In the genomic region with DNA sequence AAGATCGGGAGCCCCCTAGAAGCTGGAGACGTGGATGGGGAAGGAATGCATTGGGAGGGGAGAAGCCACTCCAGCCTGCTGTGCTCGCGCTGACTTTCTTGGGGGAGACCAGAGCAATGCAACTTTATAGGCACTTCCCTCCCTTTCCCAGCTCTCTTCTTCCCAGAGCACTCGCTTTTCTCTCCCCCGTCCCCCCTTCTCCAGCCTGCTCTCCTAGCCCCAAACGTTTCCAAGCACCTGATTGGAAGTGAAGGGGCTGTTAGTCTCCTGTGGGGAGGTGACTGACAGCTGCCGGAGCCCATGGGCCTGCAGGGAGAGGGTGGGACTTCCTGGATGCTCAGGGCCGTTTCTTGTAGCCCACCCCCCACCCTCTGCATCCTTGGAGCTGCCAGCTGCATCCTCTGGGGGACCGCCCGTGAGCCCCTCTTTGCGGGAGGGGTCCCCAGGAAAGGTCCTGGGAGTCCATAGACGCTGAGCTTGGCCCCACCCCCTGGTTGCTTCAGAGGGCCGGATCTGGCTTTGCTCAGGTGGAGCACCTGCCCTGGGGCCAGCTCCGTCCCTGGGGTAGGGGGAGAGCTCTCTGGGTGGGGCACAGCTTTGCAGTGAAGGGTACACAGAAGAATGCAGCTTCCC, we compare ENCODE assay signal across 8 cellular contexts. TPM values are rescaled to one million over a fixed set of nuclear protein-coding genes. Genes with fewer than 3 reads are reported as not detected.
A peak's percentile ranks its signal among the peaks of the same experiment; 100 is the strongest.
DNase-seq lines count a peak whose midpoint lies in the region; ATAC-seq and TF ChIP-seq lines count a peak whose summit lies in the region.

No MANE protein-coding gene starts in this region.

- no peak for ATAC-seq in gastroesophageal sphincter
- no peak for ATAC-seq in HG03378 (IDR thresholded peaks at IDR 0.05; ENCODE audit: unreplicated experiment)
- no peak for ATAC-seq in HG03045 (IDR thresholded peaks at IDR 0.05; ENCODE audit: unreplicated experiment)
- ATAC-seq in GM21576 (IDR thresholded peaks at IDR 0.05; ENCODE audit: unreplicated experiment), result no peak

- H3K9ac ChIP-seq in ES-I3 (ENCODE audit: low read depth, low read length), result peak overlapping the region; percentile 59

- H3K27ac ChIP-seq in gastroesophageal sphincter, result peak overlapping the region in 3 of 4 donors; percentile 3 to 80 (median 43)

- TF ChIP-seq CTCF in gastroesophageal sphincter (IDR thresholded peaks at IDR 0.05) (no peak), retinal pigment epithelial cell (conservative IDR thresholded peaks at IDR 0.05; ENCODE audit: low read depth, low read length) (no peak)

- no peak for TF ChIP-seq EP300 in gastroesophageal sphincter (IDR thresholded peaks at IDR 0.05)

- DNase-seq in NCI-H1105 treated with DMSO at 0.1 percent for 48 hours (lab: John Stamatoyannopoulos, UW) (peak; percentile 87), retinal pigment epithelial cell (ENCODE audit: low read depth) (no peak)
- peak; percentile 21 to 30 for DNase-seq in activated CD4-positive, alpha-beta T cell treated with anti-CD3 and anti-CD28 coated beads, Interleukin-2, amount 50 U/mL, for 48 hours

- 5% methylated on average over 8 of the region's 15 CpGs; no CpG with 5 or more reads in 1 of the 2 donors for WGBS in gastroesophageal sphincter (ENCODE audit: low coverage in 1 of 2), 2 donors

- no peaks in the 10 kb centered on the region for H3K27me3 ChIP-seq in gastroesophageal sphincter

- H3K9me3 ChIP-seq in ES-I3 (ENCODE audit: control insufficient read depth, insufficient read depth, low read length) (no peaks in the 10 kb centered on the region), gastroesophageal sphincter (no peaks in the 10 kb centered on the region)

- H3K4me1 ChIP-seq in ES-I3 (ENCODE audit: insufficient read depth, low read length) (no peaks in the 10 kb centered on the region), gastroesophageal sphincter (peaks cover 3 to 35% (median 20%) of the 10 kb centered on the region in 3 donors)

- TF ChIP-seq POLR2A in gastroesophageal sphincter (IDR thresholded peaks at IDR 0.05), result no peak

- H3K36me3 ChIP-seq in ES-I3 (ENCODE audit: insufficient read depth, low read length), result peaks cover 15% of the 10 kb centered on the region
- H3K36me3 ChIP-seq in gastroesophageal sphincter, result peaks cover 0 to 47% of the 10 kb centered on the region in 2 donors

- H3K4me3 ChIP-seq in gastroesophageal sphincter (peak overlapping the region in 1 of 2 donors; percentile 98), retinal pigment epithelial cell (ENCODE audit: low read length) (peak overlapping the region; percentile 77)

RNA-seq across cellular contexts. Expression of a gene that starts 2.5 kb away (rescaled TPM):
- total RNA-seq in gastroesophageal sphincter, result 10 to 100 TPM; 33.3 to 49.5 (median 36.2) TPM

RNA-seq across cellular contexts. Expression of a gene that starts 17.0 kb away (rescaled TPM):
- total RNA-seq in gastroesophageal sphincter, result 100 to 1,000 TPM in 1 of 4 donors, 10 to 100 TPM in 3; 62.6 to 130 (median 80.6) TPM

RNA-seq across cellular contexts. Expression of a gene that starts 43.7 kb away (rescaled TPM):
- total RNA-seq in gastroesophageal sphincter, result 100 to 1,000 TPM in 1 of 4 donors, 10 to 100 TPM in 3; 66.0 to 145 (median 87.5) TPM
